In genomic region chr6:125432014-125432413, GRCh38 we compare ENCODE assay signal across 24 cellular contexts.
A peak's percentile ranks its signal among the peaks of the same experiment; 100 is the strongest.
DNase-seq lines count a peak whose midpoint lies in the region; TF ChIP-seq lines count a peak whose summit lies in the region.
"Had no signal": no experiment of that assay in that cellular context is flagged by ENCODE, and none has a peak within 500 bp of the region (broad histone marks: within the 10 kb centered on the region; RNA-seq: fewer than 3 reads in every experiment).

No MANE protein-coding gene starts in this region.

- H3K27ac ChIP-seq in H9 (ENCODE audit: insufficient read length, low read depth, low read length) (no peak overlapping the region), OCI-LY1 (ENCODE audit: low read depth, low read length, poor library complexity, severe bottlenecking) (peak overlapping the region; percentile 26), tibial artery (peak overlapping the region; percentile 22 to 49)
- H3K27ac ChIP-seq: A549, C4-2B, Peyer's patch had no signal

- no peak overlapping the region for H3K9ac ChIP-seq in H9 (ENCODE audit: extremely low read depth, insufficient read length, low read length)
- no peak overlapping the region for H3K9ac ChIP-seq in OCI-LY1 (ENCODE audit: low read length)
- H3K9ac ChIP-seq: SK-N-SH had no signal

- no peak overlapping the region for H2BK20ac ChIP-seq in H9 (ENCODE audit: low read depth, low read length, poor library complexity, severe bottlenecking)

- H3K4me1 Mint-ChIP-seq in H9: peaks cover 34 to 37% of the 10 kb centered on the region in 2 experiments

- peak; percentile 47 for DNase-seq in H9
- DNase-seq in iPS DF 19.7 (ENCODE audit: low read depth, low spot score): peak; percentile 9
- no peak for DNase-seq in tibial artery
- DNase-seq in NCI-H2029 (lab: John Stamatoyannopoulos, UW): no peak
- DNase-seq in NCI-H510A (lab: John Stamatoyannopoulos, UW): no peak
- no peak for DNase-seq in mesenteric fat pad (ENCODE audit: low spot score)
- DNase-seq: AML-193; Caco-2; CD8-positive, alpha-beta T cell; NCI-H1092; NCI-H1417 treated with DMSO at 0.1 percent for 48 hours; NCI-H1694 treated with DMSO at 0.1 percent for 48 hours; NCI-H2081 treated with DMSO at 0.1 percent for 48 hours; NCI-H2171 treated with DMSO at 0.1 percent for 48 hours; NCI-H345; NCI-H524; NCI-H82; Peyer's patch; SK-N-SH; SW 1271 had no signal

- H4K5ac ChIP-seq in H9 (ENCODE audit: insufficient read length, low read depth, low read length): no peak overlapping the region

- H3K56ac ChIP-seq in H9 (ENCODE audit: insufficient read length, low read depth, low read length): no peak overlapping the region

- H3K36me3 Mint-ChIP-seq in H9 (ENCODE audit: insufficient read depth in 1 of 3, low read depth in 3 of 3): peaks cover 0 to 5% (median 0%) of the 10 kb centered on the region in 3 experiments; a peak in 4 of 7 replicates
- H3K36me3 Mint-ChIP-seq: CD8-positive, alpha-beta T cell had no signal

- no peak overlapping the region for H3K23ac ChIP-seq in H9 (ENCODE audit: insufficient read length, low read depth, low read length)

- peak overlapping the region; percentile 82 to 93 (median 85) for H3K27ac Mint-ChIP-seq in H9
- H3K27ac Mint-ChIP-seq: CD8-positive, alpha-beta T cell; T-helper 1 cell treated with Interleukin-12 subunit alpha and Interleukin-12 subunit beta and Interleukin-4 antibody, amounts not matched to agents 30 μg/mL and 1 μg/mL, for 36 hours had no signal

- no peaks in the 10 kb centered on the region for H3K79me2 ChIP-seq in H9 (ENCODE audit: insufficient read depth, low read length)
- no peaks in the 10 kb centered on the region for H3K79me2 ChIP-seq in OCI-LY1 (ENCODE audit: insufficient read depth, low read length)

- H2BK12ac ChIP-seq in H9 (ENCODE audit: insufficient read length, low read depth, low read length): no peak overlapping the region

- H4K91ac ChIP-seq in H9 (ENCODE audit: insufficient read length, low read depth, low read length): no peak overlapping the region

- H2AK5ac ChIP-seq in H9 (ENCODE audit: insufficient read length, low read length): no peak overlapping the region

- H2AFZ ChIP-seq in H9 (ENCODE audit: low read length): no peak overlapping the region
- no peak overlapping the region for H2AFZ ChIP-seq in OCI-LY1 (ENCODE audit: low read length)

- H3K4me3 ChIP-seq in OCI-LY1 (ENCODE audit: low read depth, low read length, poor library complexity, severe bottlenecking) (no peak overlapping the region), tibial artery (no peak overlapping the region)
- H3K4me3 ChIP-seq: A549, Peyer's patch had no signal

- H3K9me3 Mint-ChIP-seq in H9: peaks cover 2 to 3% of the 10 kb centered on the region in 2 experiments; a peak in 3 of 5 replicates
- H3K9me3 Mint-ChIP-seq: CD8-positive, alpha-beta T cell; T-helper 1 cell treated with Interleukin-12 subunit alpha and Interleukin-12 subunit beta and Interleukin-4 antibody, amounts not matched to agents 30 μg/mL and 1 μg/mL, for 36 hours had no signal

- H4K8ac ChIP-seq in H9 (replicated peaks; ENCODE audit: insufficient read length, low read depth, low read length): no peak overlapping the region

- no peak overlapping the region for H3K14ac ChIP-seq in H9 (ENCODE audit: insufficient read depth, low read length)

- H3K79me1 ChIP-seq in H9 (ENCODE audit: insufficient read depth, low read depth, low read length, poor library complexity, severe bottlenecking): no peaks in the 10 kb centered on the region

- intact Hi-C loops in tibial artery (cut with DNase I; ENCODE audit: low total_unique reads): no loop called here

- peak overlapping the region in 1 of 2 experiments; percentile 3; a peak in 2 of 5 replicates for H3K4me3 Mint-ChIP-seq in H9
- H3K4me3 Mint-ChIP-seq: CD8-positive, alpha-beta T cell; T-helper 1 cell treated with Interleukin-12 subunit alpha and Interleukin-12 subunit beta and Interleukin-4 antibody, amounts not matched to agents 30 μg/mL and 1 μg/mL, for 36 hours had no signal

- no peak overlapping the region for H3K4ac ChIP-seq in H9 (ENCODE audit: low read depth, low read length)

- TF ChIP-seq CTCF in H9 (conservative IDR thresholded peaks at IDR 0.05) (no peak), OCI-LY1 (IDR thresholded peaks at IDR 0.05; ENCODE audit: low read length) (no peak), tibial artery (IDR thresholded peaks at IDR 0.05) (no peak)

- no peaks in the 10 kb centered on the region for H3F3A ChIP-seq in OCI-LY1 (ENCODE audit: insufficient read depth, low read length)

- H4K20me1 ChIP-seq in H9 (ENCODE audit: control insufficient read depth, insufficient read depth, insufficient read length) (no peaks in the 10 kb centered on the region), OCI-LY1 (ENCODE audit: insufficient read depth, low read length) (no peaks in the 10 kb centered on the region)

- H3K23me2 ChIP-seq in H9 (ENCODE audit: insufficient read length, low read depth, low read length, poor library complexity, severe bottlenecking): no peaks in the 10 kb centered on the region

- no peak overlapping the region for H2BK5ac ChIP-seq in H9 (ENCODE audit: insufficient read length, low read length)

- H3K18ac ChIP-seq in H9 (ENCODE audit: insufficient read length, low read depth, low read length): no peak overlapping the region

- H3K27me3 ChIP-seq in H9 (ENCODE audit: insufficient read depth, low read length): no peaks in the 10 kb centered on the region
- H3K27me3 ChIP-seq in OCI-LY1 (ENCODE audit: insufficient read depth, low read length): no peaks in the 10 kb centered on the region
- H3K27me3 ChIP-seq in tibial artery: no peaks in the 10 kb centered on the region
- H3K27me3 ChIP-seq: Peyer's patch had no signal

- H3K4me2 ChIP-seq in H9 (ENCODE audit: insufficient read depth, insufficient read length, low read length) (no peak overlapping the region), OCI-LY1 (ENCODE audit: low read length) (no peak overlapping the region)
- H3K4me2 ChIP-seq: A549, SK-N-SH had no signal

- no peak overlapping the region for H2BK120ac ChIP-seq in H9 (ENCODE audit: low read depth, low read length, poor library complexity, severe bottlenecking)

- H3T11ph ChIP-seq in H9 (ENCODE audit: low read length): no peak overlapping the region

- H3K27me3 Mint-ChIP-seq in H9 (ENCODE audit: low read depth): no peaks in the 10 kb centered on the region; the same call in 1 of the 2 replicates

- H3K36me3 ChIP-seq in OCI-LY1 (ENCODE audit: insufficient read depth, low read length): no peaks in the 10 kb centered on the region
- H3K36me3 ChIP-seq in tibial artery: no peaks in the 10 kb centered on the region
- H3K36me3 ChIP-seq: Peyer's patch had no signal

- H3K9me2 ChIP-seq in OCI-LY1 (ENCODE audit: low read depth, low read length): no peaks in the 10 kb centered on the region
- H3K9me2 ChIP-seq: SK-N-SH had no signal

- H3K4me1 ChIP-seq in H9 (ENCODE audit: insufficient read depth, low read length) (peaks cover 11% of the 10 kb centered on the region; the same call in 1 of the 2 replicates), OCI-LY1 (ENCODE audit: insufficient read depth, low read length, severe bottlenecking) (peaks cover 36% of the 10 kb centered on the region), tibial artery (peaks cover 0 to 55% (median 25%) of the 10 kb centered on the region in 4 donors)
- H3K4me1 ChIP-seq: A549, Caco-2, Peyer's patch had no signal

- no peak overlapping the region for H2BK15ac ChIP-seq in H9 (ENCODE audit: low read depth, low read length)

- H3K9me3 ChIP-seq in H9 (ENCODE audit: control insufficient read depth, low read depth, low read length) (no peaks in the 10 kb centered on the region), OCI-LY1 (ENCODE audit: low read length) (0 out of 2 replicates have a peak, but pooled peaks cover 3% of the 10 kb centered on the region), tibial artery (no peaks in the 10 kb centered on the region)
- H3K9me3 ChIP-seq: A549, Caco-2, Peyer's patch, SK-N-SH had no signal

Comparison
In these comparisons a context has a peak if more than half of its experiments do, and no peak if none do; other contexts are left out.
1. DNase-seq: peak in H9 (single experiment) and iPS DF 19.7 (single experiment); none in tibial artery (0 of 2), NCI-H2029 (single experiment), NCI-H510A (single experiment) and mesenteric fat pad (single experiment).